In genomic region chr16:4654946-4655590, GRCh38 we compare ENCODE assay signal across 23 cellular contexts. TPM values are rescaled to one million over a fixed set of nuclear protein-coding genes. Genes with fewer than 3 reads are reported as not detected.
A peak's percentile ranks its signal among the peaks of the same experiment; 100 is the strongest.
DNase-seq lines count a peak whose midpoint lies in the region; ATAC-seq and TF ChIP-seq lines count a peak whose summit lies in the region.
"Had no signal": no experiment of that assay in that cellular context is flagged by ENCODE, and none has a peak within 500 bp of the region (broad histone marks: within the 10 kb centered on the region; RNA-seq: fewer than 3 reads in every experiment).

No MANE protein-coding gene starts in this region.

- no peak overlapping the region for H2BK12ac ChIP-seq in neuronal stem cell (ENCODE audit: low read length)

- no peak for TF ChIP-seq EP300 in upper lobe of left lung (IDR thresholded peaks at IDR 0.05)

- no peak overlapping the region for H3K4ac ChIP-seq in neuronal stem cell (ENCODE audit: low read length)

- no peak for ATAC-seq in upper lobe of left lung (ENCODE audit: low FRiP score in 2 of 2)
- ATAC-seq in activated naive CD4-positive, alpha-beta T cell treated with anti-CD3 and anti-CD28 coated beads, Interleukin-2, amount 50 U/mL, for 72 hours, result no peak
- ATAC-seq: natural killer cell, T-helper 17 cell had no signal

- no peak overlapping the region for H3K4me2 ChIP-seq in neuronal stem cell (ENCODE audit: insufficient read depth, low read length, poor library complexity, severe bottlenecking)

- H3K27ac Mint-ChIP-seq in endodermal cell, result peak overlapping the region; percentile 90
- H3K27ac Mint-ChIP-seq in activated naive CD4-positive, alpha-beta T cell treated with anti-CD3 and anti-CD28 coated beads, Interleukin-2, amount 50 U/mL, for 72 hours, result peak overlapping the region in 1 of 2 donors; percentile 9
- H3K27ac Mint-ChIP-seq: activated naive CD4-positive, alpha-beta T cell treated with anti-CD3 and anti-CD28 coated beads for 36 hours; natural killer cell; T-helper 17 cell had no signal

- CTCF ChIA-PET in RWPE1 (lab: Yijun Ruan, JAX), result no interaction called here

- H3K9ac ChIP-seq in endodermal cell (ENCODE audit: extremely low read depth, low read length, poor library complexity, severe bottlenecking), result no peak overlapping the region
- H3K9ac ChIP-seq in neuronal stem cell (ENCODE audit: low read depth, low read length, poor library complexity), result no peak overlapping the region

- H3K36me3 Mint-ChIP-seq in endodermal cell (ENCODE audit: low read depth), result peaks cover 47% of the 10 kb centered on the region
- peaks cover 7% of the 10 kb centered on the region in 2 donors for H3K36me3 Mint-ChIP-seq in activated naive CD4-positive, alpha-beta T cell treated with anti-CD3 and anti-CD28 coated beads, Interleukin-2, amount 50 U/mL, for 72 hours
- H3K36me3 Mint-ChIP-seq: natural killer cell had no signal

- no peak overlapping the region for H3K4me3 Mint-ChIP-seq in endodermal cell
- H3K4me3 Mint-ChIP-seq: activated naive CD4-positive, alpha-beta T cell treated with anti-CD3 and anti-CD28 coated beads for 36 hours; CD14-positive monocyte; natural killer cell; T-helper 17 cell had no signal

- H2BK120ac ChIP-seq in neuronal stem cell (ENCODE audit: low read depth, low read length), result no peak overlapping the region

- no peak overlapping the region for H2BK15ac ChIP-seq in neuronal stem cell (ENCODE audit: low read length)

- peak overlapping the region; percentile 89 for H3K23ac ChIP-seq in neuronal stem cell (ENCODE audit: low read depth, low read length, poor library complexity)

- H2AK5ac ChIP-seq in neuronal stem cell (ENCODE audit: low read depth, low read length), result no peak overlapping the region

- peak overlapping the region; percentile 51; the same call in 1 of the 2 replicates for H3K27ac ChIP-seq in RWPE1
- no peak overlapping the region for H3K27ac ChIP-seq in endodermal cell (ENCODE audit: low read depth, low read length)
- no peak overlapping the region for H3K27ac ChIP-seq in neuronal stem cell (replicated peaks; ENCODE audit: low read length)
- peak overlapping the region; percentile 44 to 89 (median 77) for H3K27ac ChIP-seq in upper lobe of left lung
- peak overlapping the region in 27 of 59 donors; percentile 3 to 66 (median 31) for H3K27ac ChIP-seq in dorsolateral prefrontal cortex
- H3K27ac ChIP-seq: SK-N-MC, testis had no signal

- H3K27me3 ChIP-seq in endodermal cell (ENCODE audit: control insufficient read depth, insufficient read depth, low read length, poor library complexity, severe bottlenecking) (no peaks in the 10 kb centered on the region), neuronal stem cell (ENCODE audit: control insufficient read depth in 3 of 3, insufficient read depth in 3 of 3, low read depth in 1 of 3, low read length in 3 of 3) (no peaks in the 10 kb centered on the region), upper lobe of left lung (no peaks in the 10 kb centered on the region), dorsolateral prefrontal cortex (no peaks in the 10 kb centered on the region)
- H3K27me3 ChIP-seq: testis had no signal

- peaks cover 11% of the 10 kb centered on the region for H3K79me1 ChIP-seq in neuronal stem cell (ENCODE audit: low read depth, low read length)

- no peak overlapping the region for H4K8ac ChIP-seq in neuronal stem cell (ENCODE audit: low read depth, low read length)

- H3K4me3 ChIP-seq in endodermal cell (ENCODE audit: low read length) (no peak overlapping the region), neuronal stem cell (ENCODE audit: low read length in 2 of 2) (no peak overlapping the region), upper lobe of left lung (no peak overlapping the region), dorsolateral prefrontal cortex (no peak overlapping the region)
- H3K4me3 ChIP-seq: SK-N-MC, testis had no signal

- H3K9me3 ChIP-seq in endodermal cell (ENCODE audit: control insufficient read depth, low read length), result no peaks in the 10 kb centered on the region
- H3K9me3 ChIP-seq in neuronal stem cell (replicated peaks in 1 of 2; ENCODE audit: control insufficient read depth in 2 of 2, insufficient read depth in 1 of 2, low read depth in 1 of 2, low read length in 2 of 2), result no peaks in the 10 kb centered on the region
- no peaks in the 10 kb centered on the region for H3K9me3 ChIP-seq in upper lobe of left lung
- H3K9me3 ChIP-seq: testis had no signal

- H3K4me1 ChIP-seq in endodermal cell (ENCODE audit: control insufficient read depth, insufficient read depth, low read length) (peaks cover 3% of the 10 kb centered on the region), neuronal stem cell (ENCODE audit: control insufficient read depth in 2 of 2, insufficient read depth in 1 of 2, low read depth in 1 of 2, low read length in 2 of 2) (peaks cover 0 to 10% of the 10 kb centered on the region in 2 donors), upper lobe of left lung (peaks cover 15 to 65% (median 47%) of the 10 kb centered on the region in 4 donors)

- DNase-seq in RWPE1 (ENCODE audit: low spot score) (no peak), endodermal cell (no peak), neuronal stem cell (ENCODE audit: low spot score) (no peak), upper lobe of left lung (no peak), hepatic stellate cell (ENCODE audit: low spot score) (no peak), dorsolateral prefrontal cortex (no peak)
- no peak for DNase-seq in activated naive CD4-positive, alpha-beta T cell treated with anti-CD3 and anti-CD28 coated beads, Interleukin-2, amount 50 U/mL, for 72 hours (ENCODE audit: low spot score in 2 of 2)
- DNase-seq: activated CD4-positive, CD25-positive, alpha-beta regulatory T cell; activated naive CD4-positive, alpha-beta T cell treated with anti-CD3 and anti-CD28 coated beads for 36 hours; effector CD8-positive, alpha-beta T cell; GDM1; islet precursor cell; Karpas-422; natural killer cell; NCI-H1417; NCI-H2029; NCI-H510A treated with DMSO at 0.1 percent for 48 hours; occipital lobe; stimulated activated naive CD4-positive, alpha-beta T cell treated with Interleukin-2 at 50 U/mL for 16 hours; T-helper 17 cell had no signal

- peaks cover 16% of the 10 kb centered on the region for H3K4me1 Mint-ChIP-seq in endodermal cell

- H3K18ac ChIP-seq in neuronal stem cell (ENCODE audit: low read length), result no peak overlapping the region

- intact Hi-C loops in dorsolateral prefrontal cortex (cut with DNase I), result no loop called here

- H3K27me3 Mint-ChIP-seq in endodermal cell (ENCODE audit: insufficient read depth), result no peaks in the 10 kb centered on the region
- H3K27me3 Mint-ChIP-seq: T-helper 17 cell had no signal

- no peak overlapping the region for H2BK5ac ChIP-seq in neuronal stem cell (ENCODE audit: low read length)

- no peaks in the 10 kb centered on the region for H3K9me3 Mint-ChIP-seq in endodermal cell
- H3K9me3 Mint-ChIP-seq in activated naive CD4-positive, alpha-beta T cell treated with anti-CD3 and anti-CD28 coated beads, Interleukin-2, amount 50 U/mL, for 72 hours, result no peaks in the 10 kb centered on the region
- H3K9me3 Mint-ChIP-seq: activated naive CD4-positive, alpha-beta T cell treated with anti-CD3 and anti-CD28 coated beads for 36 hours; CD14-positive monocyte; natural killer cell had no signal

- TF ChIP-seq CTCF in RWPE1 (conservative IDR thresholded peaks at IDR 0.05; ENCODE audit: low read depth) (no peak), endodermal cell (conservative IDR thresholded peaks at IDR 0.05) (no peak), upper lobe of left lung (IDR thresholded peaks at IDR 0.05) (no peak), dorsolateral prefrontal cortex (IDR thresholded peaks at IDR 0.05 in 54 of 56, conservative IDR thresholded peaks at IDR 0.05 in 2 of 56; ENCODE audit: low read depth in 1 of 56, partially characterized antibody in 56 of 56) (no peak)

- POLR2A ChIA-PET in RWPE1 (lab: Yijun Ruan, JAX; ENCODE audit: low non-redundant PET), result interaction anchor here (0.5 kb wide), 1 partner anchor 167 kb away, joined by 5 read pairs; no protein-coding TSS in a partner anchor

- no peak overlapping the region for H2AFZ ChIP-seq in neuronal stem cell (ENCODE audit: low read length)

- H4K91ac ChIP-seq in neuronal stem cell (ENCODE audit: low read depth, low read length, poor library complexity), result no peak overlapping the region

- H3K14ac ChIP-seq in neuronal stem cell (ENCODE audit: low read length), result no peak overlapping the region

- WGBS in endodermal cell (ENCODE audit: insufficient coverage in 1 of 2, insufficient read length in 1 of 2), 2 experiments, result 96 to 97% methylated on average over 11 to 13 of the region's 13 CpGs
- no CpG with 5 or more reads among the region's 13 CpGs for WGBS in neuronal stem cell (ENCODE audit: extremely low coverage in 2 of 2, insufficient read length in 2 of 2, insufficient replicate concordance in 1 of 2), 2 donors
- WGBS in upper lobe of left lung, 2 donors, result 73 to 86% methylated on average over 5 to 12 of the region's 13 CpGs

- no peak for TF ChIP-seq POLR2A in upper lobe of left lung (IDR thresholded peaks at IDR 0.05)

- H3K36me3 ChIP-seq in endodermal cell (ENCODE audit: control insufficient read depth, insufficient read depth, low read length) (peaks cover 21% of the 10 kb centered on the region), neuronal stem cell (replicated peaks in 1 of 2; ENCODE audit: control insufficient read depth in 2 of 2, insufficient read depth in 2 of 2, low read length in 2 of 2) (peaks cover 26 to 84% of the 10 kb centered on the region in 2 donors), upper lobe of left lung (peaks cover 8 to 90% (median 65%) of the 10 kb centered on the region in 4 donors)

RNA-seq across cellular contexts. Expression of gene MGRN1, which starts 30.4 kb away (rescaled TPM):
- total RNA-seq in endodermal cell, result 10 to 100 TPM; 66.9 to 71.4 TPM
- polyA plus RNA-seq in endodermal cell (2013, experiment 1 of 2), result 52.3 TPM
- polyA plus RNA-seq in endodermal cell (2013, experiment 2 of 2), result 45.0 TPM
- 48.7 TPM for polyA plus RNA-seq in neuronal stem cell (2013, experiment 1 of 2)
- polyA plus RNA-seq in neuronal stem cell (2013, experiment 2 of 2), result 51.0 TPM
- total RNA-seq in upper lobe of left lung, result 100 to 1,000 TPM in 3 of 6 donors, 10 to 100 TPM in 3; 49.0 to 148 (median 99.1) TPM
- total RNA-seq in activated naive CD4-positive, alpha-beta T cell treated with anti-CD3 and anti-CD28 coated beads, Interleukin-2, amount 50 U/mL, for 72 hours, result 10 to 100 TPM; 46.9 to 76.4 TPM
- 100 to 1,000 TPM in 117 of 120 experiments, 10 to 100 TPM in 3; 92.0 to 167 (median 124) TPM for total RNA-seq in dorsolateral prefrontal cortex

RNA-seq across cellular contexts. Expression of gene NUDT16L1, which starts 38.3 kb away (rescaled TPM):
- total RNA-seq in endodermal cell, result 10 to 100 TPM; 38.6 to 40.7 TPM
- polyA plus RNA-seq in endodermal cell (2013, experiment 1 of 2), result 36.4 TPM
- 33.5 TPM for polyA plus RNA-seq in endodermal cell (2013, experiment 2 of 2)
- 24.6 TPM for polyA plus RNA-seq in neuronal stem cell (2013, experiment 1 of 2)
- polyA plus RNA-seq in neuronal stem cell (2013, experiment 2 of 2), result 25.4 TPM
- total RNA-seq in upper lobe of left lung, result 10 to 100 TPM; 14.9 to 66.0 (median 34.1) TPM
- 10 to 100 TPM; 20.7 to 42.8 TPM for total RNA-seq in activated naive CD4-positive, alpha-beta T cell treated with anti-CD3 and anti-CD28 coated beads, Interleukin-2, amount 50 U/mL, for 72 hours
- total RNA-seq in dorsolateral prefrontal cortex, result 10 to 100 TPM; 29.9 to 65.8 (median 39.8) TPM

RNA-seq across cellular contexts. Expression of gene UBALD1, which starts 40.4 kb away (rescaled TPM):
- total RNA-seq in endodermal cell, result 10 to 100 TPM; 46.8 to 49.6 TPM
- polyA plus RNA-seq in endodermal cell (2013, experiment 1 of 2), result 28.8 TPM
- polyA plus RNA-seq in endodermal cell (2013, experiment 2 of 2), result 24.7 TPM
- polyA plus RNA-seq in neuronal stem cell (2013, experiment 1 of 2), result 13.4 TPM
- polyA plus RNA-seq in neuronal stem cell (2013, experiment 2 of 2), result 13.0 TPM
- total RNA-seq in upper lobe of left lung, result 10 to 100 TPM; 14.9 to 43.9 (median 25.8) TPM
- total RNA-seq in activated naive CD4-positive, alpha-beta T cell treated with anti-CD3 and anti-CD28 coated beads, Interleukin-2, amount 50 U/mL, for 72 hours, result 10 to 100 TPM; 12.5 to 33.4 TPM
- total RNA-seq in dorsolateral prefrontal cortex, result 10 to 100 TPM; 31.3 to 75.7 (median 43.5) TPM

Comparison
In these comparisons a context has a peak if more than half of its experiments do, and no peak if none do; other contexts are left out.
1. H3K27ac ChIP-seq: peak in RWPE1 (single experiment) and upper lobe of left lung (4 of 4); none in endodermal cell (single experiment) and neuronal stem cell (single experiment).